In genomic region chr19:35641515-35642151, GRCh38 we compare ENCODE assay signal across 2 cellular contexts.
TF ChIP-seq lines count a peak whose summit lies in the region.

Gene ETV2, plus strand, starts transcription at chr19:35641745. Its CDS starts 716 bp downstream, at chr19:35642461.

TF ChIP-seq in GM23338, 12 proteins besides CTCF, POLR2A, EP300 and RAD21:
- TF ChIP-seq ETS1 (IDR thresholded peaks at IDR 0.05) (peak; percentile 47; the same call in 1 of the 2 replicates), CREB1 (CRISPR knock-in tag; IDR thresholded peaks at IDR 0.05; ENCODE audit: low read depth) (peak; percentile 90), POLR2AphosphoS5 (IDR thresholded peaks at IDR 0.05; ENCODE audit: low read depth) (peak; percentile 26; the same call in 1 of the 2 replicates), EZH2 (IDR thresholded peaks at IDR 0.05; ENCODE audit: low read depth, unreplicated experiment) (no peak), NANOG (IDR thresholded peaks at IDR 0.05; ENCODE audit: borderline replicate concordance) (no peak), REST (IDR thresholded peaks at IDR 0.05; ENCODE audit: unreplicated experiment) (no peak), EZH2phosphoT487 (IDR thresholded peaks at IDR 0.05; ENCODE audit: unreplicated experiment) (no peak)

TF ChIP-seq in H1, 55 proteins besides CTCF, POLR2A, EP300 and RAD21 (continued from another document):
- TF ChIP-seq CTBP2 (IDR thresholded peaks at IDR 0.05; ENCODE audit: borderline replicate concordance, insufficient read depth, insufficient read length, low read length) (no peak), RNF2 (IDR thresholded peaks at IDR 0.05; ENCODE audit: borderline replicate concordance, low read depth, low read length, missing control alignments, poor library complexity, severe bottlenecking) (no peak), PHF8 (conservative IDR thresholded peaks at IDR 0.05; ENCODE audit: low read depth, low read length) (no peak), E2F6 (IDR thresholded peaks at IDR 0.05) (no peak), GTF2F1 (IDR thresholded peaks at IDR 0.05; ENCODE audit: borderline replicate concordance, low read depth, low read length) (no peak), RBBP5 (IDR thresholded peaks at IDR 0.05; ENCODE audit: borderline replicate concordance, low read depth, low read length) (no peak), TBP (IDR thresholded peaks at IDR 0.05; ENCODE audit: low read depth, low read length) (peak; percentile 47), CHD2 (IDR thresholded peaks at IDR 0.05; ENCODE audit: low read length) (no peak), USF2 (IDR thresholded peaks at IDR 0.05; ENCODE audit: low read length) (no peak), SP1 (IDR thresholded peaks at IDR 0.05; ENCODE audit: low read depth, low read length) (peak; percentile 33; the same call in 1 of the 2 replicates), EZH2 (IDR thresholded peaks at IDR 0.05; ENCODE audit: low read depth, low read length, severe bottlenecking) (no peak), KDM4A (IDR thresholded peaks at IDR 0.05; ENCODE audit: low read depth, low read length, severe bottlenecking) (no peak), CREB1 (IDR thresholded peaks at IDR 0.05) (peak; percentile 92), POLR2AphosphoS5 (IDR thresholded peaks at IDR 0.05; ENCODE audit: low read depth, low read length) (0 out of 2 replicates have a peak, but pooled peaks have one; percentile 18)
